Comparison of ENCODE assay signal across 8 cellular contexts in the genomic region with DNA sequence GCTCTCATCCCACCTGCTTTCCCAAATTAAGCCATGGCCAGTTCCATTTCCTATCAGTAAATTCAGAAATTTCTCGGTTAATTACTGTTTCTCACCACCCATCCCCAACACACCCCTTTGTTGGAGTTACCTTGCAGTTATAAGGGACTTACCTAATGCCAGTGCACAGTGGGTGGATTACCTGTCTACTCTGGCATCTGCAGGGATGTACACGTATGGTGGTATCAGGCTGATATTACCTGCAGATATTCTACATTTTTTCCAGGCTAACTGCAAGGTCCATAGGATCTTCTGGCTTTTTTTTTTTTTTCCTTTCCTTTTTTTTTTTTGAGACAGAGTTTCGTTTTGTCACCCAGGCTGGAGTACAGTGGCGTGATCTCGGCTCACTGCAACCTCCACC.
"Had no signal": no experiment of that assay in that cellular context is flagged by ENCODE, and none has a peak within 500 bp of the region (broad histone marks: within the 10 kb centered on the region; RNA-seq: fewer than 3 reads in every experiment).

No MANE protein-coding gene starts in this region.

- H3K36me3 ChIP-seq: HAP-1 had no signal

- H3K27ac ChIP-seq: GM23248 had no signal

- H3K4me3 ChIP-seq: GM23248, GM23338, HAP-1 had no signal

- H2AFZ ChIP-seq: GM23248, GM23338 had no signal

- H3K9ac ChIP-seq: GM23248 had no signal

- H3K9me3 ChIP-seq: HAP-1 had no signal

- H3K4me2 ChIP-seq: GM23338 had no signal

- DNase-seq: GM23248, GOT3, H7, H9, HCEC 1CT, HFFc6 had no signal
